In genomic region chr1:33269621-33270020, GRCh38 we compare ENCODE assay signal across 17 cellular contexts. TPM values are rescaled to one million over a fixed set of nuclear protein-coding genes. Genes with fewer than 3 reads are reported as not detected.
"Had no signal": no experiment of that assay in that cellular context is flagged by ENCODE, and none has a peak within 500 bp of the region (broad histone marks: within the 10 kb centered on the region; RNA-seq: fewer than 3 reads in every experiment).

No MANE protein-coding gene starts in this region.

- H3K9me3 ChIP-seq: left lung had no signal

- DNase-seq: activated CD4-positive, alpha-beta T cell treated with anti-CD3 and anti-CD28 coated beads, Interleukin-2, amount 10 ng/mL, durations not matched to agents 7 days and 5 days; activated CD4-positive, CD25-positive, alpha-beta regulatory T cell; activated T-cell treated with anti-CD3 and anti-CD28 coated beads, Interleukin-2, amount 50 U/mL, for 1 hour; brain microvascular endothelial cell; cerebellar nuclear complex; head of caudate nucleus; left lung; naive thymus-derived CD4-positive, alpha-beta T cell; SIG-M5; stimulated activated CD4-positive, alpha-beta T cell treated with anti-CD3 and anti-CD28 coated beads, Interleukin-4, amount 100 ng/mL, for 4 hours; T-helper 2 cell; trophoblast cell had no signal

- ATAC-seq: esophagus mucosa; left lung; naive thymus-derived CD4-positive, alpha-beta T cell had no signal

- H3K27me3 ChIP-seq: brain microvascular endothelial cell, left lung had no signal

- H3K4me3 ChIP-seq: left lung had no signal

- H3K27ac ChIP-seq: brain microvascular endothelial cell, left lung had no signal

RNA-seq across cellular contexts. Expression of gene A3GALT2, which starts 51.3 kb away (rescaled TPM):
- total RNA-seq: activated CD4-positive, alpha-beta T cell treated with anti-CD3 and anti-CD28 coated beads, Interleukin-2, amount 10 ng/mL, durations not matched to agents 7 days and 5 days; dermis microvascular lymphatic vessel endothelial cell; esophagus mucosa; left lung; naive thymus-derived CD4-positive, alpha-beta T cell; omental fat pad; pulmonary artery endothelial cell; skeletal muscle tissue had no signal
- polyA plus RNA-seq: naive thymus-derived CD4-positive, alpha-beta T cell had no signal
